Comparison of ENCODE assay signal across 14 cellular contexts in genomic region chr14:23147676-23148075, GRCh38. TPM values are rescaled to one million over a fixed set of nuclear protein-coding genes. Genes with fewer than 3 reads are reported as not detected.
DNase-seq lines count a peak whose midpoint lies in the region; TF ChIP-seq lines count a peak whose summit lies in the region.
"Had no signal": no experiment of that assay in that cellular context is flagged by ENCODE, and none has a peak within 500 bp of the region (broad histone marks: within the 10 kb centered on the region; RNA-seq: fewer than 3 reads in every experiment).

No MANE protein-coding gene starts in this region.

- WGBS in transverse colon (ENCODE audit: low coverage in 1 of 2), 2 donors = 88% methylated on average over 1 of the region's 1 CpG; no CpG with 5 or more reads in 1 of the 2 donors

- TF ChIP-seq POLR2A in transverse colon (IDR thresholded peaks at IDR 0.05) = no peak

- H3K4me3 ChIP-seq in transverse colon = no peak overlapping the region
- H3K4me3 ChIP-seq: lower lobe of right lung had no signal

- no peaks in the 10 kb centered on the region for H3K9me3 ChIP-seq in transverse colon
- H3K9me3 ChIP-seq: lower lobe of right lung had no signal

- TF ChIP-seq CTCF in transverse colon (IDR thresholded peaks at IDR 0.05) = no peak

- H3K4me1 ChIP-seq in transverse colon = peaks cover 0 to 3% (median 0%) of the 10 kb centered on the region in 4 donors

- H3K36me3 ChIP-seq in transverse colon = no peaks in the 10 kb centered on the region

- DNase-seq in NCI-H2171 treated with DMSO at 0.1 percent for 48 hours (lab: John Stamatoyannopoulos, UW) (peak; percentile 35), NCI-H2171 (lab: John Stamatoyannopoulos, UW) (no peak), cerebellar cortex (ENCODE audit: low spot score) (peak; percentile 78), kidney tubule cell (ENCODE audit: low spot score) (peak; percentile 71), transverse colon (no peak), germinal center (ENCODE audit: low spot score) (no peak), NCI-H146 treated with DMSO at 0.1 percent for 48 hours (lab: John Stamatoyannopoulos, UW; ENCODE audit: unreplicated experiment) (no peak), dedifferentiated amniotic fluid mesenchymal stem cell (ENCODE audit: extremely low spot score) (no peak)
- DNase-seq: aorta, DMS153, foreskin melanocyte, lower lobe of right lung, NCI-H1436 had no signal

- TF ChIP-seq EP300 in transverse colon (IDR thresholded peaks at IDR 0.05; ENCODE audit: low read depth) = no peak

- intact Hi-C loops in transverse colon (cut with DNase I; ENCODE audit: low total_unique reads) = no loop called here

- no peaks in the 10 kb centered on the region for H3K27me3 ChIP-seq in transverse colon

- peak overlapping the region in 3 of 4 donors; percentile 37 to 63 (median 41) for H3K27ac ChIP-seq in transverse colon
- H3K27ac ChIP-seq: lower lobe of right lung had no signal

- in situ Hi-C loops in transverse colon (cut with MboI; ENCODE audit: low pct_ligation_motif_present in 1 of 4, low pct_unique_long_range_greater_than_20kb in 1 of 4, low sequenced_read_pairs in 3 of 4) = no loop called here

RNA-seq across cellular contexts. Expression of gene CEBPE, which starts 28.6 kb away (rescaled TPM):
- not detected for total RNA-seq in transverse colon

RNA-seq across cellular contexts. Expression of gene SLC7A8, which starts 35.8 kb away (rescaled TPM):
- total RNA-seq in transverse colon = 10 to 100 TPM in 3 of 4 donors, 1 to 10 TPM in 1; 5.2 to 29.1 (median 14.2) TPM

RNA-seq across cellular contexts. Expression of gene CIROP, which starts 42.9 kb away (rescaled TPM):
- total RNA-seq in transverse colon = not detected
- total RNA-seq: lower lobe of right lung; T-helper 2 cell treated with Interferon-gamma antibody and Interleukin-4, amounts not matched to agents 100 ng/mL and 5 ng/mL, for 36 hours had no signal

RNA-seq across cellular contexts. Expression of gene C14orf119, which starts 52.4 kb away (rescaled TPM):
- total RNA-seq in transverse colon = 10 to 100 TPM in 3 of 4 donors, 1 to 10 TPM in 1; 3.6 to 33.7 (median 32.0) TPM

RNA-seq across cellular contexts. Expression of gene ACIN1, which starts 52.7 kb away (rescaled TPM):
- total RNA-seq in transverse colon = 100 to 1,000 TPM; 137 to 303 (median 222) TPM

Comparison
In these comparisons a context has a peak if more than half of its experiments do, and no peak if none do; other contexts are left out.
1. DNase-seq: peak in NCI-H2171 treated with DMSO at 0.1 percent for 48 hours (single experiment), cerebellar cortex (single experiment) and kidney tubule cell (single experiment); none in NCI-H2171 (single experiment), transverse colon (single experiment), germinal center (single experiment), NCI-H146 treated with DMSO at 0.1 percent for 48 hours (single experiment) and dedifferentiated amniotic fluid mesenchymal stem cell (single experiment).